Comparison of ENCODE assay signal across 23 cellular contexts in genomic region chr11:30392977-30393376, GRCh38.
"Had no signal": no experiment of that assay in that cellular context is flagged by ENCODE, and none has a peak within 500 bp of the region (broad histone marks: within the 10 kb centered on the region; RNA-seq: fewer than 3 reads in every experiment).

No MANE protein-coding gene starts in this region.

- ATAC-seq: activated CD8-positive, alpha-beta T cell treated with anti-CD3 and anti-CD28 coated beads for 36 hours; activated naive CD4-positive, alpha-beta T cell treated with anti-CD3 and anti-CD28 coated beads, Interleukin-2, amount 50 U/mL, for 72 hours; activated T-cell treated with anti-CD3 and anti-CD28 coated beads, Interleukin-2, amount 50 U/mL, for 4 hours; effector memory CD8-positive, alpha-beta T cell; gastroesophageal sphincter had no signal

- H3K4me1 ChIP-seq: pancreas, spleen, uterus had no signal

- H3K27ac Mint-ChIP-seq: activated B cell treated with CpG ODN at 0.5 μM for 24 hours; activated CD8-positive, alpha-beta T cell treated with anti-CD3 and anti-CD28 coated beads for 36 hours; effector memory CD8-positive, alpha-beta T cell; immature natural killer cell had no signal

- H3K9me3 ChIP-seq: pancreas, spleen, testis, uterus had no signal

- H3K4me3 ChIP-seq: coronary artery, gastroesophageal sphincter, lung, pancreas, spleen, testis, uterus had no signal

- H3K36me3 ChIP-seq: gastroesophageal sphincter, pancreas, spleen, uterus had no signal

- H3K4me3 Mint-ChIP-seq: activated B cell treated with CpG ODN at 0.5 μM for 24 hours; activated CD8-positive, alpha-beta T cell treated with anti-CD3 and anti-CD28 coated beads for 36 hours; activated T-cell treated with anti-CD3 and anti-CD28 coated beads, Interleukin-2, amount 50 U/mL, for 4 hours; effector memory CD8-positive, alpha-beta T cell; immature natural killer cell; naive B cell; neural crest cell had no signal

- H3K36me3 Mint-ChIP-seq: activated naive CD4-positive, alpha-beta T cell treated with anti-CD3 and anti-CD28 coated beads, Interleukin-2, amount 50 U/mL, for 72 hours; immature natural killer cell; naive B cell had no signal

- DNase-seq: activated B cell treated with CpG ODN at 0.5 μM for 24 hours; activated CD4-positive, alpha-beta T cell treated with anti-CD3 and anti-CD28 coated beads, Interleukin-2, amount 50 U/mL, for 1 hour; activated CD8-positive, alpha-beta T cell treated with anti-CD3 and anti-CD28 coated beads for 36 hours; activated naive CD4-positive, alpha-beta T cell; activated T-cell treated with anti-CD3 and anti-CD28 coated beads, Interleukin-2, amount 50 U/mL, for 4 hours; effector memory CD8-positive, alpha-beta T cell; erythroblast; hippocampal formation; immature natural killer cell; mesendoderm; naive B cell; spleen; stimulated activated CD4-positive, alpha-beta T cell treated with anti-CD3 and anti-CD28 coated beads, Interleukin-2, amount 100 ng/mL, for 48 hours; stimulated activated naive CD4-positive, alpha-beta T cell treated with Interleukin-2 at 50 U/mL for 16 hours; trophoblast cell; uterus had no signal

- H3K9me3 Mint-ChIP-seq: activated CD8-positive, alpha-beta T cell treated with anti-CD3 and anti-CD28 coated beads for 36 hours; activated naive CD4-positive, alpha-beta T cell treated with anti-CD3 and anti-CD28 coated beads, Interleukin-2, amount 50 U/mL, for 72 hours; activated T-cell treated with anti-CD3 and anti-CD28 coated beads, Interleukin-2, amount 50 U/mL, for 4 hours; immature natural killer cell; neural crest cell had no signal

- H3K4me1 Mint-ChIP-seq: activated B cell treated with CpG ODN at 0.5 μM for 24 hours, naive B cell had no signal

- H3K27ac ChIP-seq: coronary artery, gastroesophageal sphincter, spleen, uterus had no signal

- H3K27me3 ChIP-seq: gastroesophageal sphincter, pancreas, spleen, testis, uterus had no signal
